20 cellular contexts compared by ENCODE assay signal in genomic region chr6:124858564-124858963, GRCh38.
"Had no signal": no experiment of that assay in that cellular context is flagged by ENCODE, and none has a peak within 500 bp of the region (broad histone marks: within the 10 kb centered on the region; RNA-seq: fewer than 3 reads in every experiment).

No MANE protein-coding gene starts in this region.

- H3K4me1 ChIP-seq: heart right ventricle, right atrium auricular region, suprapubic skin, thyroid gland, upper lobe of left lung, uterus had no signal

- H3K9me3 ChIP-seq: heart right ventricle, mucosa of descending colon, ovary, right atrium auricular region, suprapubic skin, thyroid gland, upper lobe of left lung, uterus had no signal

- H3K4me3 Mint-ChIP-seq: endodermal cell; naive thymus-derived CD8-positive, alpha-beta T cell; stimulated activated effector memory CD8-positive, alpha-beta T cell treated with anti-CD3 and anti-CD28 coated beads, Interleukin-12 subunit alpha, Interleukin-12 subunit beta, amount 100 ng/mL, for 72 hours had no signal

- H3K4me1 Mint-ChIP-seq: endodermal cell; naive thymus-derived CD8-positive, alpha-beta T cell; stimulated activated effector memory CD8-positive, alpha-beta T cell treated with anti-CD3 and anti-CD28 coated beads, Interleukin-12 subunit alpha, Interleukin-12 subunit beta, amount 100 ng/mL, for 72 hours had no signal

- H3K36me3 Mint-ChIP-seq: naive thymus-derived CD8-positive, alpha-beta T cell; stimulated activated effector memory CD8-positive, alpha-beta T cell treated with anti-CD3 and anti-CD28 coated beads, Interleukin-12 subunit alpha, Interleukin-12 subunit beta, amount 100 ng/mL, for 72 hours had no signal

- H3K4me3 ChIP-seq: coronary artery, heart right ventricle, mucosa of descending colon, ovary, right atrium auricular region, suprapubic skin, thyroid gland, upper lobe of left lung, uterus had no signal

- H3K36me3 ChIP-seq: heart right ventricle, ovary, right atrium auricular region, suprapubic skin, thyroid gland, upper lobe of left lung, uterus had no signal

- H3K9me3 Mint-ChIP-seq: endodermal cell; naive thymus-derived CD8-positive, alpha-beta T cell; stimulated activated effector memory CD8-positive, alpha-beta T cell treated with anti-CD3 and anti-CD28 coated beads, Interleukin-12 subunit alpha, Interleukin-12 subunit beta, amount 100 ng/mL, for 72 hours had no signal

- H3K27ac Mint-ChIP-seq: endodermal cell; naive thymus-derived CD8-positive, alpha-beta T cell; stimulated activated effector memory CD8-positive, alpha-beta T cell treated with anti-CD3 and anti-CD28 coated beads, Interleukin-12 subunit alpha, Interleukin-12 subunit beta, amount 100 ng/mL, for 72 hours had no signal

- DNase-seq: effector CD4-positive, alpha-beta T cell; endodermal cell; heart right ventricle; hypothalamus; islet precursor cell; mammary epithelial cell; mucosa of descending colon; naive thymus-derived CD8-positive, alpha-beta T cell; ovary; stimulated activated CD4-positive, alpha-beta T cell treated with anti-CD3 and anti-CD28 coated beads, Interleukin-4, amount 100 ng/mL, for 1 hour; stimulated activated CD8-positive, alpha-beta memory T cell treated with anti-CD3 and anti-CD28 coated beads, Interleukin-4, amount 100 ng/mL, for 48 hours; stimulated activated naive CD8-positive, alpha-beta T cell treated with anti-CD3 and anti-CD28 coated beads, Interleukin-15, Interleukin-2, amounts not matched to agents 100 U/mL and 50 U/mL, for 24 hours; thyroid gland; upper lobe of left lung; uterus had no signal

- H3K27ac ChIP-seq: coronary artery, heart right ventricle, ovary, right atrium auricular region, suprapubic skin, thyroid gland, upper lobe of left lung, uterus had no signal

- H3K27me3 ChIP-seq: heart right ventricle, ovary, right atrium auricular region, suprapubic skin, thyroid gland, upper lobe of left lung, uterus had no signal

- ATAC-seq: heart right ventricle; left lobe of liver; mucosa of descending colon; naive thymus-derived CD8-positive, alpha-beta T cell; stimulated activated effector memory CD8-positive, alpha-beta T cell treated with anti-CD3 and anti-CD28 coated beads, Interleukin-12 subunit alpha, Interleukin-12 subunit beta, amount 100 ng/mL, for 72 hours; stimulated activated naive CD8-positive, alpha-beta T cell treated with anti-CD3 and anti-CD28 coated beads, Interleukin-15, Interleukin-2, amounts not matched to agents 100 U/mL and 50 U/mL, for 24 hours had no signal
